Comparison of ENCODE assay signal across 9 cellular contexts in genomic region chr4:145216532-145216931, GRCh38. TPM values are rescaled to one million over a fixed set of nuclear protein-coding genes. Genes with fewer than 3 reads are reported as not detected.
DNase-seq lines count a peak whose midpoint lies in the region; ATAC-seq, FAIRE-seq and TF ChIP-seq lines count a peak whose summit lies in the region.
"Had no signal": no experiment of that assay in that cellular context is flagged by ENCODE, and none has a peak within 500 bp of the region (broad histone marks: within the 10 kb centered on the region; RNA-seq: fewer than 3 reads in every experiment).

No MANE protein-coding gene starts in this region.

- H3K27me3 ChIP-seq in BE2C: no peaks in the 10 kb centered on the region
- H3K27me3 ChIP-seq in WERI-Rb-1 (ENCODE audit: insufficient read depth, low read depth, severe bottlenecking): no peaks in the 10 kb centered on the region
- H3K27me3 ChIP-seq in kidney epithelial cell (ENCODE audit: control insufficient read depth, insufficient read depth, low read length): no peaks in the 10 kb centered on the region
- H3K27me3 ChIP-seq in small intestine (ENCODE audit: control insufficient read depth in 2 of 2, insufficient read depth in 2 of 2, low read length in 2 of 2): no peaks in the 10 kb centered on the region

- peak; percentile 31 for ATAC-seq in GM19351 (IDR thresholded peaks at IDR 0.05; ENCODE audit: unreplicated experiment)

- peak; percentile 62 for TF ChIP-seq CTCF in BE2C (IDR thresholded peaks at IDR 0.05; ENCODE audit: low read depth, low read length)
- peak; percentile 37; the same call in 1 of the 2 replicates for TF ChIP-seq CTCF in WERI-Rb-1 (IDR thresholded peaks at IDR 0.05; ENCODE audit: low read depth, low read length)
- TF ChIP-seq CTCF in kidney epithelial cell (IDR thresholded peaks at IDR 0.05; ENCODE audit: insufficient read depth, low read length, poor library complexity, severe bottlenecking): peak; percentile 59

- H3K36me3 ChIP-seq in BE2C (no peaks in the 10 kb centered on the region), WERI-Rb-1 (no peaks in the 10 kb centered on the region), kidney epithelial cell (ENCODE audit: control insufficient read depth, insufficient read depth, low read length) (no peaks in the 10 kb centered on the region), small intestine (ENCODE audit: control insufficient read depth in 2 of 2, insufficient read depth in 2 of 2, low read length in 2 of 2) (no peaks in the 10 kb centered on the region)

- no peak for FAIRE-seq in small intestine (lab: Jason Lieb, UNC)

- H3K4me3 ChIP-seq in BE2C (ENCODE audit: low read depth, low read length) (no peak overlapping the region), WERI-Rb-1 (ENCODE audit: low read depth, low read length) (no peak overlapping the region), kidney epithelial cell (ENCODE audit: low read depth, low read length) (no peak overlapping the region), small intestine (ENCODE audit: low read depth in 1 of 2, low read length in 2 of 2) (no peak overlapping the region)

- DNase-seq in BE2C: no peak
- DNase-seq in WERI-Rb-1: no peak
- DNase-seq in kidney epithelial cell (ENCODE audit: low read depth): no peak
- DNase-seq in stimulated activated CD4-positive, alpha-beta T cell treated with anti-CD3 and anti-CD28 coated beads, Interleukin-2, amount 100 ng/mL, for 48 hours: no peak
- no peak for DNase-seq in activated gamma-delta T cell (lab: John Stamatoyannopoulos, UW)
- DNase-seq in effector CD4-positive, alpha-beta T cell: no peak
- DNase-seq in small intestine: no peak
- DNase-seq: naive B cell had no signal

- H3K4me1 ChIP-seq in BE2C: no peaks in the 10 kb centered on the region
- no peaks in the 10 kb centered on the region for H3K4me1 ChIP-seq in small intestine (ENCODE audit: control insufficient read depth in 2 of 2, insufficient read depth in 1 of 2, low read depth in 1 of 2, low read length in 1 of 2)

- H3K27ac ChIP-seq in WERI-Rb-1 (no peak overlapping the region), small intestine (ENCODE audit: low read depth in 1 of 2, low read length in 1 of 2) (no peak overlapping the region)

- H3K9me3 ChIP-seq in BE2C: no peaks in the 10 kb centered on the region
- no peaks in the 10 kb centered on the region for H3K9me3 ChIP-seq in WERI-Rb-1 (ENCODE audit: severe bottlenecking)
- no peaks in the 10 kb centered on the region for H3K9me3 ChIP-seq in small intestine (ENCODE audit: control insufficient read depth, low read depth)

RNA-seq across cellular contexts. Expression of gene OTUD4, which starts 36.1 kb away (rescaled TPM):
- polyA plus RNA-seq in BE2C (2012; ENCODE audit: insufficient read depth, insufficient read length, low read depth): 5.6 TPM
- 28.1 and 33.7 TPM in 2 replicates for total RNA-seq in kidney epithelial cell
- polyA plus RNA-seq in small intestine: 1 to 10 TPM; 7.3 to 9.1 (median 8.7) TPM
